ENCODE assay signal across 9 cellular contexts in genomic region chr20:10511166-10511506, GRCh38.
DNase-seq lines count a peak whose midpoint lies in the region; ATAC-seq and TF ChIP-seq lines count a peak whose summit lies in the region.
"Had no signal": no experiment of that assay in that cellular context is flagged by ENCODE, and none has a peak within 500 bp of the region (broad histone marks: within the 10 kb centered on the region; RNA-seq: fewer than 3 reads in every experiment).

No MANE protein-coding gene starts in this region.

- H3K9me3 Mint-ChIP-seq in nephron: no peaks in the 10 kb centered on the region
- H3K9me3 Mint-ChIP-seq: memory B cell had no signal

- TF ChIP-seq POLR2A in body of pancreas (IDR thresholded peaks at IDR 0.05): no peak

- peak overlapping the region in 1 of 3 experiments; percentile 8 for H3K4me3 Mint-ChIP-seq in nephron
- H3K4me3 Mint-ChIP-seq: memory B cell had no signal

- in situ Hi-C loops in ACHN (cut with HindIII; ENCODE audit: low pct_ligation_motif_present, low pct_unique_long_range_greater_than_20kb, low sequenced_read_pairs): no loop called here
- in situ Hi-C loops in GM13977 (cut with MboI; ENCODE audit: low pct_unique_long_range_greater_than_20kb, low sequenced_read_pairs, unreplicated experiment): no loop called here

- H3K27ac ChIP-seq in body of pancreas: peak overlapping the region in 3 of 4 donors; percentile 10 to 56 (median 16)

- no peaks in the 10 kb centered on the region for H3K36me3 Mint-ChIP-seq in nephron (ENCODE audit: low read depth)

- peak; percentile 4 for ATAC-seq in GM18508 (IDR thresholded peaks at IDR 0.05; ENCODE audit: insufficient read depth, unreplicated experiment)
- ATAC-seq in HG03159 (IDR thresholded peaks at IDR 0.05; ENCODE audit: unreplicated experiment): peak; percentile 18
- ATAC-seq in body of pancreas: peak; percentile 10

- peaks cover 62% of the 10 kb centered on the region for H3K4me1 Mint-ChIP-seq in nephron

- H3K27me3 ChIP-seq in body of pancreas: no peaks in the 10 kb centered on the region

- TF ChIP-seq CTCF in body of pancreas (IDR thresholded peaks at IDR 0.05): no peak
- no peak for TF ChIP-seq CTCF in nephron (IDR thresholded peaks at IDR 0.05; ENCODE audit: unreplicated experiment in 3 of 3)
- TF ChIP-seq CTCF in GM13977 (IDR thresholded peaks at IDR 0.05; ENCODE audit: extremely low read depth, insufficient read depth, missing control alignments): no peak

- DNase-seq in body of pancreas (no peak), NCI-H187 treated with DMSO at 0.1 percent for 48 hours (lab: John Stamatoyannopoulos, UW) (no peak), nucleus accumbens (lab: John Stamatoyannopoulos, UW) (no peak), ACHN (no peak), GM13977 (ENCODE audit: low spot score) (no peak)

- peaks cover 24% of the 10 kb centered on the region for H3K4me1 ChIP-seq in body of pancreas

- H3K4me3 ChIP-seq in body of pancreas: no peak overlapping the region

- WGBS in body of pancreas, 2 donors: 77 to 91% methylated on average over 3 of the region's 3 CpGs

- no peaks in the 10 kb centered on the region for H3K27me3 Mint-ChIP-seq in nephron (ENCODE audit: low read depth)
- H3K27me3 Mint-ChIP-seq: memory B cell had no signal

- intact Hi-C loops in body of pancreas (cut with DNase I): no loop called here

- H3K9me3 ChIP-seq in body of pancreas: no peaks in the 10 kb centered on the region

- H3K27ac Mint-ChIP-seq in nephron: peak overlapping the region; percentile 70 to 94 (median 87)
- H3K27ac Mint-ChIP-seq: memory B cell had no signal

- H3K36me3 ChIP-seq in body of pancreas (replicated peaks in 1 of 2; ENCODE audit: insufficient read depth in 1 of 2, low read depth in 2 of 2): no peaks in the 10 kb centered on the region
